ENCODE assay signal across 8 cellular contexts in genomic region chr9:95506692-95507455, GRCh38. TPM values are rescaled to one million over a fixed set of nuclear protein-coding genes. Genes with fewer than 3 reads are reported as not detected.
DNase-seq lines count a peak whose midpoint lies in the region; ATAC-seq and TF ChIP-seq lines count a peak whose summit lies in the region.

No MANE protein-coding gene starts in this region.

- peaks cover 29% of the 10 kb centered on the region; the same call in 1 of the 2 replicates for H3F3A ChIP-seq in SU-DHL-6 (ENCODE audit: insufficient read depth)

- TF ChIP-seq CTCF in 22Rv1 (IDR thresholded peaks at IDR 0.05) (peak; percentile 10; the same call in 1 of the 2 replicates), SU-DHL-6 (IDR thresholded peaks at IDR 0.05; ENCODE audit: insufficient read depth, low read length, poor library complexity, severe bottlenecking) (no peak)

- peak overlapping the region; percentile 91 to 93 (median 91) for H3K27ac Mint-ChIP-seq in IgD-negative memory B cell

- H3K27ac ChIP-seq in 22Rv1: peak overlapping the region; percentile 97
- peak overlapping the region; percentile 97 for H3K27ac ChIP-seq in SU-DHL-6 (ENCODE audit: low read depth, low read length)

- H3K4me2 ChIP-seq in SU-DHL-6 (ENCODE audit: low read depth, low read length, poor library complexity, severe bottlenecking): peak overlapping the region; percentile 99

- H2AFZ ChIP-seq in SU-DHL-6 (ENCODE audit: low read depth, low read length, severe bottlenecking): peak overlapping the region; percentile 66

- H3K79me2 ChIP-seq in SU-DHL-6 (ENCODE audit: insufficient read depth, low read length): peaks cover 52% of the 10 kb centered on the region

- peaks cover 27 to 44% (median 38%) of the 10 kb centered on the region in 3 donors for H3K4me1 Mint-ChIP-seq in IgD-negative memory B cell

- no peaks in the 10 kb centered on the region for H3K36me3 ChIP-seq in SU-DHL-6 (ENCODE audit: low read length)

- H3K9ac ChIP-seq in SU-DHL-6 (ENCODE audit: low read length): peak overlapping the region; percentile 91

- no peaks in the 10 kb centered on the region for H3K9me2 ChIP-seq in SU-DHL-6 (replicated peaks; ENCODE audit: insufficient read depth, low read length)

- H3K27me3 ChIP-seq in SU-DHL-6 (ENCODE audit: low read length): no peaks in the 10 kb centered on the region

- DNase-seq in cerebellar cortex (ENCODE audit: low spot score) (peak; percentile 64), left kidney (ENCODE audit: low read depth, low spot score) (peak; percentile 76)
- DNase-seq in stimulated activated CD8-positive, alpha-beta memory T cell treated with anti-CD3 and anti-CD28 coated beads, Interleukin-4, amount 100 ng/mL, for 24 hours (ENCODE audit: low read depth): peak; percentile 11

- no peak for ATAC-seq in HG02884 (IDR thresholded peaks at IDR 0.05; ENCODE audit: unreplicated experiment)

- H3K4me3 Mint-ChIP-seq in IgD-negative memory B cell: peak overlapping the region; percentile 91 to 98 (median 96)

- no peaks in the 10 kb centered on the region for H3K9me3 ChIP-seq in SU-DHL-6 (ENCODE audit: insufficient read depth, low read length)

- peaks cover 14% of the 10 kb centered on the region for H3K27me3 Mint-ChIP-seq in IgD-negative memory B cell

- no peaks in the 10 kb centered on the region for H3K36me3 Mint-ChIP-seq in IgD-negative memory B cell

- no peaks in the 10 kb centered on the region for H3K9me3 Mint-ChIP-seq in IgD-negative memory B cell

- peaks cover 7% of the 10 kb centered on the region; the same call in 1 of the 2 replicates for H4K20me1 ChIP-seq in SU-DHL-6 (ENCODE audit: low read depth, low read length)

- peak overlapping the region; percentile 75 for H3K4me3 ChIP-seq in GM08714 (ENCODE audit: low read length)
- H3K4me3 ChIP-seq in SU-DHL-6 (ENCODE audit: insufficient read depth, low read length, poor library complexity, severe bottlenecking): peak overlapping the region; percentile 98

RNA-seq across cellular contexts. Expression of gene PTCH1, which starts 9.9 kb away (rescaled TPM):
- 19.3 TPM for polyA plus RNA-seq in IgD-negative memory B cell

Comparison
In these comparisons a context has a peak if more than half of its experiments do, and no peak if none do; other contexts are left out.
1. DNase-seq: peak in every context shown above with its lines; median percentile 76 in left kidney; 64 in cerebellar cortex; 11 in stimulated activated CD8-positive, alpha-beta memory T cell treated with anti-CD3 and anti-CD28 coated beads, Interleukin-4, amount 100 ng/mL, for 24 hours.